Comparison of ENCODE assay signal across 8 cellular contexts in genomic region chr19:49017666-49018351, GRCh38. TPM values are rescaled to one million over a fixed set of nuclear protein-coding genes. Genes with fewer than 3 reads are reported as not detected.
DNase-seq lines count a peak whose midpoint lies in the region; ATAC-seq and TF ChIP-seq lines count a peak whose summit lies in the region.

No MANE protein-coding gene starts in this region.

- CTCF ChIA-PET in IMR-90 (lab: Yijun Ruan, JAX), result interaction anchor here (0.6 to 1.6 kb wide), 5 partner anchors 18 to 118 kb away, joined by 3 to 5 read pairs (median 4); partner anchors contain the start of genes GYS1, NUCB1 and RUVBL2

- H3K56ac ChIP-seq in IMR-90 (ENCODE audit: extremely low read depth, insufficient read depth, low read length), result no peak overlapping the region

- no peak overlapping the region for H3K18ac ChIP-seq in IMR-90 (ENCODE audit: low read depth, low read length)

- H3K4me2 ChIP-seq in IMR-90 (ENCODE audit: low read depth, low read length), result peak overlapping the region; percentile 93

- no peak overlapping the region for H3K27ac Mint-ChIP-seq in T-helper 2 cell treated with Interferon-gamma antibody and Interleukin-4, amounts not matched to agents 5 μg/mL and 100 μg/mL, for 36 hours

- H4K5ac ChIP-seq in IMR-90 (ENCODE audit: low read depth, low read length), result no peak overlapping the region

- peaks cover 5% of the 10 kb centered on the region for H3K36me3 Mint-ChIP-seq in T-helper 2 cell treated with Interferon-gamma antibody and Interleukin-4, amounts not matched to agents 5 μg/mL and 100 μg/mL, for 36 hours (ENCODE audit: low read depth)

- no peak overlapping the region for H2AK5ac ChIP-seq in IMR-90 (ENCODE audit: low read depth, low read length)

- H3K23ac ChIP-seq in IMR-90 (ENCODE audit: low read depth, low read length), result peak overlapping the region; percentile 59; the same call in 1 of the 2 replicates

- H4K20me1 ChIP-seq in IMR-90 (ENCODE audit: insufficient read depth, low read length), result no peaks in the 10 kb centered on the region; the same call in 1 of the 2 replicates

- 0 out of 2 replicates have a peak, but pooled peaks cover 3% of the 10 kb centered on the region for H3K9me1 ChIP-seq in IMR-90 (ENCODE audit: insufficient read depth, low read length)

- peak overlapping the region; percentile 78 for H2AFZ ChIP-seq in IMR-90 (replicated peaks; ENCODE audit: low read length, poor library complexity)

- H3K79me1 ChIP-seq in IMR-90 (ENCODE audit: low read depth in 1 of 2, low read length in 2 of 2), result no peaks in the 10 kb centered on the region; a peak in 1 of 4 replicates

- peak overlapping the region; percentile 65 for H2AK9ac ChIP-seq in IMR-90 (replicated peaks; ENCODE audit: low read depth, low read length, poor library complexity)

- peak overlapping the region; percentile 89 for H3K4me3 Mint-ChIP-seq in T-helper 2 cell treated with Interferon-gamma antibody and Interleukin-4, amounts not matched to agents 5 μg/mL and 100 μg/mL, for 36 hours

- H3K9me3 Mint-ChIP-seq in T-helper 2 cell treated with Interferon-gamma antibody and Interleukin-4, amounts not matched to agents 5 μg/mL and 100 μg/mL, for 36 hours, result no peaks in the 10 kb centered on the region

- no peak overlapping the region for H3K27ac ChIP-seq in IMR-90 (ENCODE audit: insufficient read depth, low read length)
- no peak overlapping the region for H3K27ac ChIP-seq in iPS-18a (ENCODE audit: low read length)

- H4K8ac ChIP-seq in IMR-90 (ENCODE audit: low read depth in 2 of 2, low read length in 2 of 2), result peak overlapping the region in 1 of 2 experiments; percentile 67; a peak in 1 of 4 replicates

- H2BK120ac ChIP-seq in IMR-90 (ENCODE audit: low read depth, low read length), result no peak overlapping the region

- no TSS peak for BruUV-seq in IMR-90 (replicated peaks; lab: Mats Ljungman, UMichigan)

- no peak overlapping the region for H4K91ac ChIP-seq in IMR-90 (ENCODE audit: insufficient read depth, low read depth, low read length)

- H3K9ac ChIP-seq in IMR-90 (ENCODE audit: low read depth, low read length) (no peak overlapping the region), iPS-18a (ENCODE audit: low read length) (no peak overlapping the region)

- peak; percentile 84 for ATAC-seq in IMR-90 (ENCODE audit: low read depth)
- no peak for ATAC-seq in GM21576 (IDR thresholded peaks at IDR 0.05; ENCODE audit: unreplicated experiment)
- ATAC-seq in GM21390 (IDR thresholded peaks at IDR 0.05; ENCODE audit: unreplicated experiment), result no peak

- peak; percentile 34; the same call in 1 of the 2 replicates for TF ChIP-seq RAD21 in IMR-90 (IDR thresholded peaks at IDR 0.05; ENCODE audit: low read length)

- H2BK5ac ChIP-seq in IMR-90 (ENCODE audit: low read depth, low read length, poor library complexity, severe bottlenecking), result no peak overlapping the region

- POLR2A ChIA-PET in IMR-90 (lab: Charles Lee; ENCODE audit: unreplicated experiment), result no interaction called here

- H3K4me3 ChIP-seq in IMR-90 (ENCODE audit: insufficient read depth, low read depth, low read length), result peak overlapping the region; percentile 32
- H3K4me3 ChIP-seq in iPS-18a (ENCODE audit: low read length), result peak overlapping the region; percentile 51

- no peak overlapping the region for H3K14ac ChIP-seq in IMR-90 (replicated peaks; ENCODE audit: low read depth, low read length)

- peaks cover 19% of the 10 kb centered on the region for H3K4me1 Mint-ChIP-seq in T-helper 2 cell treated with Interferon-gamma antibody and Interleukin-4, amounts not matched to agents 5 μg/mL and 100 μg/mL, for 36 hours (ENCODE audit: low read depth)

- H3K9me3 ChIP-seq in IMR-90 (ENCODE audit: control insufficient read depth, insufficient read depth, low read length) (no peaks in the 10 kb centered on the region), iPS-18a (ENCODE audit: control insufficient read depth, low read depth, low read length) (no peaks in the 10 kb centered on the region)

- H2BK15ac ChIP-seq in IMR-90 (ENCODE audit: low read depth, low read length), result no peak overlapping the region

- no peak overlapping the region for H2BK20ac ChIP-seq in IMR-90 (ENCODE audit: low read depth, low read length)

- H3K36me3 ChIP-seq in IMR-90 (ENCODE audit: control insufficient read depth, insufficient read depth, low read length) (peaks cover 25% of the 10 kb centered on the region), iPS-18a (ENCODE audit: control insufficient read depth, low read depth, low read length) (peaks cover 9% of the 10 kb centered on the region)

- H3K27me3 Mint-ChIP-seq in T-helper 2 cell treated with Interferon-gamma antibody and Interleukin-4, amounts not matched to agents 5 μg/mL and 100 μg/mL, for 36 hours (ENCODE audit: low read depth), result peaks cover 17% of the 10 kb centered on the region

- intact Hi-C loops in IMR-90 (cut with micrococcal nuclease), result no loop called here

- WGBS in IMR-90 (ENCODE audit: extremely low coverage in 2 of 2, insufficient read length in 1 of 2), 2 experiments, result 5% methylated on average over 30 of the region's 62 CpGs; no CpG with 5 or more reads in 1 of the 2 experiments

- H3K27me3 ChIP-seq in IMR-90 (ENCODE audit: control insufficient read depth, insufficient read depth, low read length) (peaks cover 2% of the 10 kb centered on the region; the same call in 1 of the 2 replicates), iPS-18a (ENCODE audit: control insufficient read depth, insufficient read depth, low read length) (peaks cover 38% of the 10 kb centered on the region)

- in situ Hi-C loops in IMR-90 (cut with MboI; ENCODE audit: low sequenced_read_pairs), result no loop called here

- no peak overlapping the region for H3K4ac ChIP-seq in IMR-90 (ENCODE audit: low read depth, low read length)

- peaks cover 5% of the 10 kb centered on the region; the same call in 1 of the 2 replicates for H3K4me1 ChIP-seq in IMR-90 (ENCODE audit: control insufficient read depth, insufficient read depth, low read length)
- peaks cover 4% of the 10 kb centered on the region for H3K4me1 ChIP-seq in iPS-18a (ENCODE audit: control insufficient read depth, low read depth, low read length)

- DNase-seq in EH (ENCODE audit: low read depth) (peak; percentile 71), IMR-90 (peak; percentile 45), astrocyte of the hippocampus (ENCODE audit: low read depth, low spot score) (peak; percentile 86)
- DNase-seq in T-helper 2 cell treated with Interferon-gamma antibody and Interleukin-4, amounts not matched to agents 5 μg/mL and 100 μg/mL, for 36 hours (ENCODE audit: low spot score), result peak; percentile 47
- DNase-seq in stimulated activated CD4-positive, alpha-beta T cell treated with anti-CD3 and anti-CD28 coated beads, Interleukin-15, amount 100 ng/mL, for 1 hour (ENCODE audit: low read depth in 1 of 2, low spot score in 1 of 2), result peak; percentile 45 to 54

- no peak for TF ChIP-seq POLR2A in IMR-90 (IDR thresholded peaks at IDR 0.05; ENCODE audit: low read depth, low read length)

- peak; percentile 60 for TF ChIP-seq CTCF in IMR-90 (conservative IDR thresholded peaks at IDR 0.05; ENCODE audit: low read depth, low read length)

- dilution Hi-C loops in IMR-90 (cut with HindIII; ENCODE audit: low sequenced_read_pairs, unreplicated experiment), result no loop called here

TF ChIP-seq in IMR-90, 13 proteins besides CTCF, POLR2A, EP300 and RAD21 (continues in another document):
- no peak for TF ChIP-seq FOS (IDR thresholded peaks at IDR 0.05; ENCODE audit: low read depth, low read length)
- TF ChIP-seq ELK1 (IDR thresholded peaks at IDR 0.05; ENCODE audit: borderline replicate concordance, low read depth, low read length), result no peak
- no peak for TF ChIP-seq RCOR1 (IDR thresholded peaks at IDR 0.05; ENCODE audit: insufficient replicate concordance, low read length)
- TF ChIP-seq NFE2L2 (IDR thresholded peaks at IDR 0.05; ENCODE audit: low read depth, low read length), result no peak
- TF ChIP-seq SMC3 (IDR thresholded peaks at IDR 0.05; ENCODE audit: low read depth, low read length), result peak; percentile 26; the same call in 1 of the 2 replicates
- TF ChIP-seq CHD1 (IDR thresholded peaks at IDR 0.05; ENCODE audit: low read depth, low read length), result no peak
- no peak for TF ChIP-seq RFX5 (IDR thresholded peaks at IDR 0.05; ENCODE audit: low read depth, low read length)
- TF ChIP-seq BHLHE40 (IDR thresholded peaks at IDR 0.05; ENCODE audit: low read depth, low read length), result no peak
- TF ChIP-seq MAFK (IDR thresholded peaks at IDR 0.05; ENCODE audit: low read depth, low read length), result no peak
- TF ChIP-seq MAZ (IDR thresholded peaks at IDR 0.05; ENCODE audit: borderline replicate concordance, low read depth, low read length), result peak; percentile 65; the same call in 1 of the 2 replicates

RNA-seq across cellular contexts. Expression of gene LHB, which starts 0.9 kb away (rescaled TPM):
- total RNA-seq in IMR-90 (2012; rRNA removed), result not detected in 2 replicates
- polyA plus RNA-seq in IMR-90 (2012; rRNA removed), result not detected in 2 replicates
- polyA plus RNA-seq in IMR-90 (2012; cell fraction: cytosol; rRNA removed), result 0.37 TPM in 1 of 2 replicates, not detected in the other
- 1.7 and 5.0 TPM in 2 replicates for polyA plus RNA-seq in IMR-90 (2012; cell fraction: nucleus; rRNA removed; ENCODE audit: low replicate concordance)

RNA-seq across cellular contexts. Expression of gene CGB3, which starts 6.3 kb away (rescaled TPM):
- not detected in 2 replicates for total RNA-seq in IMR-90 (2012; rRNA removed)
- polyA plus RNA-seq in IMR-90 (2012; rRNA removed), result not detected in 2 replicates
- 0.07 TPM in 1 of 2 replicates, not detected in the other for polyA plus RNA-seq in IMR-90 (2012; cell fraction: cytosol; rRNA removed)
- 0.11 TPM in 1 of 2 replicates, not detected in the other for polyA plus RNA-seq in IMR-90 (2012; cell fraction: nucleus; rRNA removed; ENCODE audit: low replicate concordance)

RNA-seq across cellular contexts. Expression of gene CGB2, which starts 13.9 kb away (rescaled TPM):
- total RNA-seq in IMR-90 (2012; rRNA removed), result not detected in 2 replicates
- not detected in 2 replicates for polyA plus RNA-seq in IMR-90 (2012; rRNA removed)
- polyA plus RNA-seq in IMR-90 (2012; cell fraction: cytosol; rRNA removed), result 0.09 and 0.28 TPM in 2 replicates
- not detected in 2 replicates for polyA plus RNA-seq in IMR-90 (2012; cell fraction: nucleus; rRNA removed; ENCODE audit: low replicate concordance)

RNA-seq across cellular contexts. Expression of gene CGB1, which starts 18.9 kb away (rescaled TPM):
- total RNA-seq in IMR-90 (2012; rRNA removed), result not detected in 2 replicates
- not detected in 2 replicates for polyA plus RNA-seq in IMR-90 (2012; rRNA removed)
- not detected in 2 replicates for polyA plus RNA-seq in IMR-90 (2012; cell fraction: cytosol; rRNA removed)
- 0.37 TPM in 1 of 2 replicates, not detected in the other for polyA plus RNA-seq in IMR-90 (2012; cell fraction: nucleus; rRNA removed; ENCODE audit: low replicate concordance)

RNA-seq across cellular contexts. Expression of gene RUVBL2, which starts 24.1 kb away (rescaled TPM):
- total RNA-seq in IMR-90 (2012; rRNA removed), result 354 and 391 TPM in 2 replicates
- polyA plus RNA-seq in IMR-90 (2012; rRNA removed), result 196 and 225 TPM in 2 replicates
- 139 and 243 TPM in 2 replicates for polyA plus RNA-seq in IMR-90 (2012; cell fraction: cytosol; rRNA removed)
- 158 and 323 TPM in 2 replicates for polyA plus RNA-seq in IMR-90 (2012; cell fraction: nucleus; rRNA removed; ENCODE audit: low replicate concordance)
